ENCODE assay signal across 12 cellular contexts in genomic region chr7:140060243-140060630, GRCh38. TPM values are rescaled to one million over a fixed set of nuclear protein-coding genes. Genes with fewer than 3 reads are reported as not detected.
A peak's percentile ranks its signal among the peaks of the same experiment; 100 is the strongest.
DNase-seq lines count a peak whose midpoint lies in the region; ATAC-seq and TF ChIP-seq lines count a peak whose summit lies in the region.
"Had no signal": no experiment of that assay in that cellular context is flagged by ENCODE, and none has a peak within 500 bp of the region (broad histone marks: within the 10 kb centered on the region; RNA-seq: fewer than 3 reads in every experiment).

No MANE protein-coding gene starts in this region.

- H3K9me3 ChIP-seq in right atrium auricular region (no peaks in the 10 kb centered on the region), mucosa of stomach (ENCODE audit: control insufficient read depth, low read length) (no peaks in the 10 kb centered on the region)

- no peaks in the 10 kb centered on the region for H3K27me3 ChIP-seq in right atrium auricular region
- no peaks in the 10 kb centered on the region for H3K27me3 ChIP-seq in mucosa of stomach (ENCODE audit: control insufficient read depth, insufficient read depth, low read length)

- peak overlapping the region; percentile 95 for H3K4me3 Mint-ChIP-seq in activated naive CD8-positive, alpha-beta T cell treated with anti-CD3 and anti-CD28 coated beads, Interleukin-2, amount 10 ng/mL, durations not matched to agents 7 days and 5 days

- H3K9ac ChIP-seq in mucosa of stomach (ENCODE audit: low read length), result peak overlapping the region; percentile 11

- no peaks in the 10 kb centered on the region for H3K36me3 ChIP-seq in right atrium auricular region
- H3K36me3 ChIP-seq in mucosa of stomach (ENCODE audit: control insufficient read depth, insufficient read depth, low read length), result peaks cover 8% of the 10 kb centered on the region

- DNase-seq in right atrium auricular region (ENCODE audit: low spot score) (no peak), cardiac septum (ENCODE audit: low spot score) (no peak), NCI-H1930 (lab: John Stamatoyannopoulos, UW) (no peak), DMS79 (lab: John Stamatoyannopoulos, UW) (no peak), COLO829 (ENCODE audit: low spot score) (no peak)
- DNase-seq in activated naive CD8-positive, alpha-beta T cell treated with anti-CD3 and anti-CD28 coated beads, Interleukin-2, amount 10 ng/mL, durations not matched to agents 7 days and 5 days, result no peak
- DNase-seq: activated CD8-positive, alpha-beta memory T cell treated with anti-CD3 and anti-CD28 coated beads for 24 hours; GOT3; hypothalamus; NCI-H1436 treated with DMSO at 0.1 percent for 48 hours had no signal

- no peaks in the 10 kb centered on the region for H3K27me3 Mint-ChIP-seq in activated naive CD8-positive, alpha-beta T cell treated with anti-CD3 and anti-CD28 coated beads, Interleukin-2, amount 10 ng/mL, durations not matched to agents 7 days and 5 days

- peaks cover 0 to 35% of the 10 kb centered on the region in 2 donors for H3K4me1 ChIP-seq in right atrium auricular region
- H3K4me1 ChIP-seq in mucosa of stomach (ENCODE audit: control insufficient read depth, insufficient read depth, low read length), result peaks cover 43% of the 10 kb centered on the region

- no peak for TF ChIP-seq CTCF in right atrium auricular region (IDR thresholded peaks at IDR 0.05)

- intact Hi-C loops in cardiac septum (cut with DNase I), result loop anchor here (10.0 kb wide), 1 partner anchor 265 kb away; no protein-coding TSS in a partner anchor

- POLR2A ChIA-PET in activated naive CD8-positive, alpha-beta T cell treated with anti-CD3 and anti-CD28 coated beads, Interleukin-2, amount 10 ng/mL, durations not matched to agents 7 days and 5 days (lab: Charles Lee), result interaction anchor here (1.4 kb wide), 1 partner anchor 117 kb away, joined by 4 read pairs; the partner anchor contains the start of gene KDM7A

- peaks cover 54% of the 10 kb centered on the region for H3K4me1 Mint-ChIP-seq in activated naive CD8-positive, alpha-beta T cell treated with anti-CD3 and anti-CD28 coated beads, Interleukin-2, amount 10 ng/mL, durations not matched to agents 7 days and 5 days

- peaks cover 31% of the 10 kb centered on the region for H3K36me3 Mint-ChIP-seq in activated naive CD8-positive, alpha-beta T cell treated with anti-CD3 and anti-CD28 coated beads, Interleukin-2, amount 10 ng/mL, durations not matched to agents 7 days and 5 days

- no peak for ATAC-seq in activated naive CD8-positive, alpha-beta T cell treated with anti-CD3 and anti-CD28 coated beads, Interleukin-2, amount 10 ng/mL, durations not matched to agents 7 days and 5 days (ENCODE audit: low read depth)
- no peak for ATAC-seq in GM18858 (IDR thresholded peaks at IDR 0.05; ENCODE audit: unreplicated experiment)

- peak overlapping the region; percentile 87 to 89 for H3K27ac ChIP-seq in right atrium auricular region

- H3K9me3 Mint-ChIP-seq in activated naive CD8-positive, alpha-beta T cell treated with anti-CD3 and anti-CD28 coated beads, Interleukin-2, amount 10 ng/mL, durations not matched to agents 7 days and 5 days, result no peaks in the 10 kb centered on the region

- H3K27ac Mint-ChIP-seq in activated naive CD8-positive, alpha-beta T cell treated with anti-CD3 and anti-CD28 coated beads, Interleukin-2, amount 10 ng/mL, durations not matched to agents 7 days and 5 days, result peak overlapping the region; percentile 95

- H3K4me3 ChIP-seq in right atrium auricular region, result no peak overlapping the region
- H3K4me3 ChIP-seq in mucosa of stomach (ENCODE audit: low read length), result peak overlapping the region; percentile 10

RNA-seq across cellular contexts. Expression of gene PARP12, which starts 2.5 kb away (rescaled TPM):
- total RNA-seq in right atrium auricular region (1 to 10 TPM; 7.5 to 8.5 TPM), cardiac septum (12.5 TPM)
- 100 to 1,000 TPM; 125 to 126 TPM for total RNA-seq in activated naive CD8-positive, alpha-beta T cell treated with anti-CD3 and anti-CD28 coated beads, Interleukin-2, amount 10 ng/mL, durations not matched to agents 7 days and 5 days
